ENCODE assay signal across 17 cellular contexts in the genomic region with DNA sequence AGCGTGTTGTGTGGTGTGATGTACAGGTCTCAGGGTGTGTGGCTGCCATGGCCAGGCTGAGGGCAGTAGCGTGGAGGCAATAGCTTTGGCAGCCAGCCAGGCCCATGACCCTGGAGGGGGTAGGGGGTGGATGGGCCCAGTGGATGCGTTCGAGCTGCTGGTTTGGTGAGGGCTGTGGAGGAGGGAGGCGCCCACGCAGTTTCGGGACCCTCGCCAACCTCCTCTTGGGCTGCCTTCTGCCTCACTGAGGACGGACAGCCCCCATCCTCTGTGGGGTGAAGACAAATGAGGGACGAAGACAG.
"Had no signal": no experiment of that assay in that cellular context is flagged by ENCODE, and none has a peak within 500 bp of the region (broad histone marks: within the 10 kb centered on the region; RNA-seq: fewer than 3 reads in every experiment).

No MANE protein-coding gene starts in this region.

- ATAC-seq: activated naive CD4-positive, alpha-beta T cell treated with anti-CD3 and anti-CD28 coated beads, Interleukin-2, amount 50 U/mL, for 72 hours; activated T-cell treated with anti-CD3 and anti-CD28 coated beads, Interleukin-2, amount 50 U/mL, for 72 hours; effector memory CD8-positive, alpha-beta T cell; right cardiac atrium; upper lobe of right lung had no signal

- H3K9me3 ChIP-seq: prostate gland, upper lobe of right lung had no signal

- H3K27ac ChIP-seq: prostate gland, upper lobe of right lung had no signal

- H3K36me3 ChIP-seq: prostate gland, upper lobe of right lung had no signal

- DNase-seq: activated CD4-positive, alpha-beta T cell treated with anti-CD3 and anti-CD28 coated beads, Interleukin-2, amount 10 ng/mL, durations not matched to agents 7 days and 5 days; activated CD4-positive, CD25-positive, alpha-beta regulatory T cell; activated CD8-positive, alpha-beta memory T cell treated with anti-CD3 and anti-CD28 coated beads, Interleukin-2, amount 50 U/mL, for 48 hours; activated gamma-delta T cell; activated T-cell treated with anti-CD3 and anti-CD28 coated beads, Interleukin-2, amount 50 U/mL, for 72 hours; dermis blood vessel endothelial cell; effector memory CD8-positive, alpha-beta T cell; foreskin melanocyte; nephron progenitor cell; small intestine; stimulated activated CD4-positive, alpha-beta T cell treated with anti-CD3 and anti-CD28 coated beads, Interleukin-4, amount 100 ng/mL, for 24 hours; stimulated activated naive CD4-positive, alpha-beta T cell; upper lobe of right lung had no signal

- FAIRE-seq: small intestine, TTC549 had no signal

- H3K27me3 ChIP-seq: upper lobe of right lung had no signal

- H3K4me3 ChIP-seq: prostate gland, upper lobe of right lung had no signal
